In the genomic region with DNA sequence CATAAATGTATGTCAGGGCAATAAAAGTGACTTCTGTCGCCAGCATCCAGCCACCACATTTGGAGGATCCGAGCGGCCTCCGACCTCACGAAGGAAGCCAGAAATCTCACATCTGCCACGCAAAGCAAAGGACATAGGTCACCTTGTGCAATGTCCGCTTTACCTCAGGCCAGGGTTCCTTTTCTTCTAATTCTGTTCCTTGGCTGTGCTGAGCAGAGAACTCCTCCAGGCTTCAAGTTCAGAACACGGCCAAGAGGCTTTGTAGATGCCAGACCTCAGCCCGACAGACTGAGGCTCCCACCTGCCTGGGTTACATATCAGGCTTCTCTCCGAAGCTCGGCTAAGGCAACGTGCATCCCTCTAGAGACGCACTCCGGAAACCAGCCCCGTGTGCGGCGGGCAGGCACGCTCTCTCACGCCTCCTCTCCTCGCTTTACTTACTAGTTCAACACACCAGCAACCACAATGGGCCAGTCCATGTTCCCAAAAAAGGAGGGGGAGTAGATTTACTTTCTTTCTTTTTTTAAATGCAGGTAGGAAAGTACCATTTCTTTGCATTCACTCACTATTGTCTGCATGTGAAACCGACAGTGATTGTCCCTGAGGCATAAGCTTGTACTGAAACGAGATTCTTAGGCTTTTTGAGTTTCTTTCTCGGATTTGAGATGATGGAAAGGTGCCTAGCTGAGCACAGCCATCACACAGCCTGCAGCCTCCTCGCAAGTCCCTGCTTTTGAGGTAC, we compare ENCODE assay signal across 8 cellular contexts.
DNase-seq lines count a peak whose midpoint lies in the region; ATAC-seq, FAIRE-seq and TF ChIP-seq lines count a peak whose summit lies in the region.

No MANE protein-coding gene starts in this region.

- no peak overlapping the region for H2BK5ac ChIP-seq in neuronal stem cell (ENCODE audit: low read length)

- whole genome bisulfite sequencing in neuronal stem cell (ENCODE audit: extremely low coverage in 2 of 2, insufficient read length in 2 of 2, insufficient replicate concordance in 1 of 2), 2 donors: no CpG with 5 or more reads among the region's 24 CpGs

- no peak for TF ChIP-seq CTCF in fibroblast of villous mesenchyme (IDR thresholded peaks at IDR 0.05; ENCODE audit: insufficient read depth, low read depth, low read length)

- peak overlapping the region; percentile 81 for H2AFZ ChIP-seq in neuronal stem cell (ENCODE audit: low read length)

- no peak overlapping the region for H4K91ac ChIP-seq in neuronal stem cell (ENCODE audit: low read depth, low read length, poor library complexity)

- H3K27me3 ChIP-seq in neuronal stem cell (ENCODE audit: control insufficient read depth in 3 of 3, insufficient read depth in 3 of 3, low read depth in 1 of 3, low read length in 3 of 3): no peaks in the 10 kb centered on the region
- H3K27me3 ChIP-seq in subcutaneous abdominal adipose tissue (ENCODE audit: control insufficient read depth in 5 of 5, insufficient read depth in 4 of 5, low read length in 5 of 5): no peaks in the 10 kb centered on the region

- H3K4me3 ChIP-seq in fibroblast of villous mesenchyme (ENCODE audit: low read depth, low read length) (peak overlapping the region; percentile 10), neuronal stem cell (ENCODE audit: low read length in 2 of 2) (peak overlapping the region; percentile 65 to 79), subcutaneous abdominal adipose tissue (ENCODE audit: low read depth in 1 of 5, low read length in 5 of 5) (peak overlapping the region; percentile 45 to 85 (median 66))

- H3K23ac ChIP-seq in neuronal stem cell (ENCODE audit: low read depth, low read length, poor library complexity): no peak overlapping the region

- DNase-seq in COR-L47 (lab: John Stamatoyannopoulos, UW) (peak; percentile 74), HTR-8/SVneo (ENCODE audit: insufficient read length, low spot score) (peak; percentile 45), OCI-M1 (lab: John Stamatoyannopoulos, UW) (peak; percentile 84), fibroblast of villous mesenchyme (ENCODE audit: low read depth) (peak; percentile 66), neuronal stem cell (ENCODE audit: low spot score) (peak; percentile 77)

- H3K14ac ChIP-seq in neuronal stem cell (ENCODE audit: low read length): no peak overlapping the region

- peak overlapping the region; percentile 49 for H3K27ac ChIP-seq in neuronal stem cell (replicated peaks; ENCODE audit: low read length)
- H3K27ac ChIP-seq in subcutaneous abdominal adipose tissue (ENCODE audit: low read depth, low read length): peak overlapping the region; percentile 11

- H3K4ac ChIP-seq in neuronal stem cell (ENCODE audit: low read length): no peak overlapping the region

- H3K27me3 Mint-ChIP-seq in activated T-helper 17 cell treated with anti-CD3 and anti-CD28 coated beads, Interleukin-2, amount 50 U/mL, for 72 hours: no peaks in the 10 kb centered on the region

- H3K9me3 Mint-ChIP-seq in activated T-helper 17 cell treated with anti-CD3 and anti-CD28 coated beads, Interleukin-2, amount 50 U/mL, for 72 hours: no peaks in the 10 kb centered on the region

- no peak overlapping the region for H2BK120ac ChIP-seq in neuronal stem cell (ENCODE audit: low read depth, low read length)

- H3K9me3 ChIP-seq in neuronal stem cell (replicated peaks in 1 of 2; ENCODE audit: control insufficient read depth in 2 of 2, insufficient read depth in 1 of 2, low read depth in 1 of 2, low read length in 2 of 2) (no peaks in the 10 kb centered on the region), subcutaneous abdominal adipose tissue (ENCODE audit: control insufficient read depth in 5 of 5, low read length in 5 of 5) (no peaks in the 10 kb centered on the region)

- H3K36me3 ChIP-seq in neuronal stem cell (replicated peaks in 1 of 2; ENCODE audit: control insufficient read depth in 2 of 2, insufficient read depth in 2 of 2, low read length in 2 of 2) (peaks cover 0 to 7% of the 10 kb centered on the region in 2 donors), subcutaneous abdominal adipose tissue (ENCODE audit: control insufficient read depth in 5 of 5, insufficient read depth in 5 of 5, low read length in 5 of 5) (no peaks in the 10 kb centered on the region)

- peak overlapping the region; percentile 20 for H3K18ac ChIP-seq in neuronal stem cell (ENCODE audit: low read length)

- H3K4me1 Mint-ChIP-seq in activated T-helper 17 cell treated with anti-CD3 and anti-CD28 coated beads, Interleukin-2, amount 50 U/mL, for 72 hours: peaks cover 31% of the 10 kb centered on the region

- H3K9ac ChIP-seq in neuronal stem cell (ENCODE audit: low read depth, low read length, poor library complexity) (no peak overlapping the region), subcutaneous abdominal adipose tissue (ENCODE audit: low read length in 5 of 5) (peak overlapping the region; percentile 46 to 74 (median 60))

- no peak overlapping the region for H2BK12ac ChIP-seq in neuronal stem cell (ENCODE audit: low read length)

- H4K8ac ChIP-seq in neuronal stem cell (ENCODE audit: low read depth, low read length): no peak overlapping the region

- no peak overlapping the region for H2BK15ac ChIP-seq in neuronal stem cell (ENCODE audit: low read length)

- H3K79me1 ChIP-seq in neuronal stem cell (ENCODE audit: low read depth, low read length): no peaks in the 10 kb centered on the region

- no peak for FAIRE-seq in HTR-8/SVneo (lab: Jason Lieb, UNC)

- H3K4me2 ChIP-seq in neuronal stem cell (ENCODE audit: insufficient read depth, low read length, poor library complexity, severe bottlenecking): peak overlapping the region; percentile 49

- H3K4me1 ChIP-seq in neuronal stem cell (ENCODE audit: control insufficient read depth in 2 of 2, insufficient read depth in 1 of 2, low read depth in 1 of 2, low read length in 2 of 2) (peaks cover 16 to 24% of the 10 kb centered on the region in 2 donors), subcutaneous abdominal adipose tissue (ENCODE audit: control insufficient read depth in 5 of 5, insufficient read depth in 5 of 5, low read length in 5 of 5) (peaks cover 2 to 31% (median 14%) of the 10 kb centered on the region in 5 donors)

- no peak overlapping the region for H2AK5ac ChIP-seq in neuronal stem cell (ENCODE audit: low read depth, low read length)

- ATAC-seq in GM21360 (IDR thresholded peaks at IDR 0.05; ENCODE audit: unreplicated experiment): peak; percentile 96
- ATAC-seq in activated T-helper 17 cell treated with anti-CD3 and anti-CD28 coated beads, Interleukin-2, amount 50 U/mL, for 72 hours (replicated peaks): peak; percentile 97

- peaks cover 32% of the 10 kb centered on the region for H3K36me3 Mint-ChIP-seq in activated T-helper 17 cell treated with anti-CD3 and anti-CD28 coated beads, Interleukin-2, amount 50 U/mL, for 72 hours (ENCODE audit: low read depth)

- H3K27ac Mint-ChIP-seq in activated T-helper 17 cell treated with anti-CD3 and anti-CD28 coated beads, Interleukin-2, amount 50 U/mL, for 72 hours: peak overlapping the region; percentile 95

- peak overlapping the region; percentile 95 for H3K4me3 Mint-ChIP-seq in activated T-helper 17 cell treated with anti-CD3 and anti-CD28 coated beads, Interleukin-2, amount 50 U/mL, for 72 hours

Comparison
In these comparisons a context has a peak if more than half of its experiments do, and no peak if none do; other contexts are left out.
1. Peak in every context shown above with its lines: DNase-seq, ATAC-seq, H3K4me3 ChIP-seq and H3K27ac ChIP-seq.
2. H3K4me3 ChIP-seq: peak in every context shown above with its lines; median percentile 72 in neuronal stem cell; 66 in subcutaneous abdominal adipose tissue; 10 in fibroblast of villous mesenchyme.